14 cellular contexts compared by ENCODE assay signal in the genomic region with DNA sequence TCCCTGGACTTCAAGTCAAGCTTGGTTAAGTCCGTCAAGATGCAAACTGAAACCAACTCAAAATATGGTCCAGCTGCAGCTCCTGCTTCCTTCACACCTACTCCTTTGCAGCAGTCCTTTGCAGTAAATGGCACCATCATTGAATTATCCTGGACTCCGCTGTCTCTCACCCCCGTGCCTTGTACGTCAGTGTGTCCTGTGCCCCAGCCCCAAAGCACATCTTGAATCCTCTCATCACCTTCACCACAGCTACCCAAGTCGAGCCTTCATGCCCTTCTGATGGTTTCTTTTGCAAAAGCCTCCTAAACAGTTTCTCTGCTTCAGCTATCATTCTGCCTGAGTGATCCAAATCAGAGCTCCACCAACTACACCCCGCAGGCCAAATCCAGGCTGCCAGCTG.
DNase-seq lines count a peak whose midpoint lies in the region; ATAC-seq and TF ChIP-seq lines count a peak whose summit lies in the region.
"Had no signal": no experiment of that assay in that cellular context is flagged by ENCODE, and none has a peak within 500 bp of the region (broad histone marks: within the 10 kb centered on the region; RNA-seq: fewer than 3 reads in every experiment).

No MANE protein-coding gene starts in this region.

- peaks cover 16% of the 10 kb centered on the region for H3F3A ChIP-seq in neural progenitor cell (ENCODE audit: low read depth)

- no peaks in the 10 kb centered on the region for H3K36me3 Mint-ChIP-seq in activated CD8-positive, alpha-beta memory T cell treated with anti-CD3 and anti-CD28 coated beads, Interleukin-2, amount 10 ng/mL, durations not matched to agents 7 days and 5 days
- H3K36me3 Mint-ChIP-seq in neural progenitor cell (no peaks in the 10 kb centered on the region), glutamatergic neuron (ENCODE audit: unreplicated experiment) (no peaks in the 10 kb centered on the region)
- H3K36me3 Mint-ChIP-seq: CD4-positive, CD25-positive, alpha-beta regulatory T cell had no signal

- no peak overlapping the region for H3K4me3 Mint-ChIP-seq in activated CD8-positive, alpha-beta memory T cell treated with anti-CD3 and anti-CD28 coated beads, Interleukin-2, amount 10 ng/mL, durations not matched to agents 7 days and 5 days
- peak overlapping the region; percentile 37 for H3K4me3 Mint-ChIP-seq in neural progenitor cell
- H3K4me3 Mint-ChIP-seq in glutamatergic neuron (ENCODE audit: unreplicated experiment) = no peak overlapping the region
- H3K4me3 Mint-ChIP-seq: CD4-positive, CD25-positive, alpha-beta regulatory T cell; GM23338; H9 had no signal

- H3K36me3 ChIP-seq in neural progenitor cell (no peaks in the 10 kb centered on the region), upper lobe of right lung (no peaks in the 10 kb centered on the region)

- H3K27me3 ChIP-seq in neural progenitor cell (peaks cover 81% of the 10 kb centered on the region), upper lobe of right lung (peaks cover 8% of the 10 kb centered on the region)

- no peak overlapping the region for H2AFZ ChIP-seq in neural progenitor cell (replicated peaks)
- H2AFZ ChIP-seq: GM23338 had no signal

- peaks cover 13% of the 10 kb centered on the region for H4K20me1 ChIP-seq in neural progenitor cell (ENCODE audit: low read depth)

- H3K27ac ChIP-seq in coronary artery (no peak overlapping the region), neural progenitor cell (no peak overlapping the region), upper lobe of right lung (no peak overlapping the region)
- H3K27ac ChIP-seq: 22Rv1 had no signal

- CTCF ChIA-PET in activated CD8-positive, alpha-beta memory T cell treated with anti-CD3 and anti-CD28 coated beads, Interleukin-2, amount 10 ng/mL, durations not matched to agents 7 days and 5 days (lab: Charles Lee) = interaction anchor here (2.5 kb wide), 1 partner anchor 17 kb away, joined by 13 read pairs; no protein-coding TSS in a partner anchor

- no peak for TF ChIP-seq CTCF in coronary artery (IDR thresholded peaks at IDR 0.05)
- no peak for TF ChIP-seq CTCF in neural progenitor cell (IDR thresholded peaks at IDR 0.05)
- no peak for TF ChIP-seq CTCF in upper lobe of right lung (IDR thresholded peaks at IDR 0.05)
- TF ChIP-seq CTCF in glutamatergic neuron (IDR thresholded peaks at IDR 0.05; ENCODE audit: partially characterized antibody, unreplicated experiment) = no peak

- H3K27ac Mint-ChIP-seq in activated CD8-positive, alpha-beta memory T cell treated with anti-CD3 and anti-CD28 coated beads, Interleukin-2, amount 10 ng/mL, durations not matched to agents 7 days and 5 days = no peak overlapping the region
- H3K27ac Mint-ChIP-seq in neural progenitor cell = no peak overlapping the region
- H3K27ac Mint-ChIP-seq in glutamatergic neuron (ENCODE audit: unreplicated experiment) = no peak overlapping the region
- H3K27ac Mint-ChIP-seq: CD4-positive, CD25-positive, alpha-beta regulatory T cell; GM23338 had no signal

- peaks cover 34% of the 10 kb centered on the region for H3K27me3 Mint-ChIP-seq in activated CD8-positive, alpha-beta memory T cell treated with anti-CD3 and anti-CD28 coated beads, Interleukin-2, amount 10 ng/mL, durations not matched to agents 7 days and 5 days
- H3K27me3 Mint-ChIP-seq in neural progenitor cell (ENCODE audit: insufficient read depth, low read depth) (peaks cover 20% of the 10 kb centered on the region), glutamatergic neuron (ENCODE audit: unreplicated experiment) (no peaks in the 10 kb centered on the region)

- intact Hi-C loops in upper lobe of right lung (cut with DNase I) = no loop called here

- H3K79me2 ChIP-seq in neural progenitor cell (ENCODE audit: low read depth) = no peaks in the 10 kb centered on the region

- peaks cover 2% of the 10 kb centered on the region for H3K4me1 Mint-ChIP-seq in activated CD8-positive, alpha-beta memory T cell treated with anti-CD3 and anti-CD28 coated beads, Interleukin-2, amount 10 ng/mL, durations not matched to agents 7 days and 5 days
- H3K4me1 Mint-ChIP-seq in neural progenitor cell = peaks cover 29% of the 10 kb centered on the region
- peaks cover 12% of the 10 kb centered on the region for H3K4me1 Mint-ChIP-seq in glutamatergic neuron (ENCODE audit: low read depth, unreplicated experiment)

- no peak overlapping the region for H3K4me3 ChIP-seq in coronary artery
- no peak overlapping the region for H3K4me3 ChIP-seq in neural progenitor cell
- H3K4me3 ChIP-seq in upper lobe of right lung = no peak overlapping the region
- H3K4me3 ChIP-seq: GM12878, GM23338 had no signal

- H3K4me1 ChIP-seq in neural progenitor cell (peaks cover 14% of the 10 kb centered on the region), upper lobe of right lung (no peaks in the 10 kb centered on the region)

- H3K9me3 ChIP-seq in neural progenitor cell (ENCODE audit: low read depth) (no peaks in the 10 kb centered on the region), upper lobe of right lung (no peaks in the 10 kb centered on the region)

- ATAC-seq in activated CD8-positive, alpha-beta memory T cell treated with anti-CD3 and anti-CD28 coated beads, Interleukin-2, amount 10 ng/mL, durations not matched to agents 7 days and 5 days = no peak
- ATAC-seq in upper lobe of right lung = no peak
- ATAC-seq: GM12878, GM23338 had no signal

- no peaks in the 10 kb centered on the region for H3K9me3 Mint-ChIP-seq in activated CD8-positive, alpha-beta memory T cell treated with anti-CD3 and anti-CD28 coated beads, Interleukin-2, amount 10 ng/mL, durations not matched to agents 7 days and 5 days (ENCODE audit: low read depth)
- H3K9me3 Mint-ChIP-seq in neural progenitor cell (no peaks in the 10 kb centered on the region), glutamatergic neuron (ENCODE audit: unreplicated experiment) (no peaks in the 10 kb centered on the region)
- H3K9me3 Mint-ChIP-seq: GM23338, H9 had no signal

- no peak overlapping the region for H3K4me2 ChIP-seq in neural progenitor cell
- H3K4me2 ChIP-seq: GM23338 had no signal

- DNase-seq in activated CD8-positive, alpha-beta memory T cell treated with anti-CD3 and anti-CD28 coated beads, Interleukin-2, amount 10 ng/mL, durations not matched to agents 7 days and 5 days = peak; percentile 37
- DNase-seq in activated CD8-positive, alpha-beta memory T cell treated with anti-CD3 and anti-CD28 coated beads for 24 hours = no peak
- DNase-seq in coronary artery (ENCODE audit: low spot score) (peak; percentile 47), neural progenitor cell (ENCODE audit: low spot score) (no peak), upper lobe of right lung (no peak), glutamatergic neuron (no peak)
- DNase-seq in activated T-cell treated with anti-CD3 and anti-CD28 coated beads, Interleukin-2, amount 50 U/mL, for 48 hours = no peak
- DNase-seq: CD4-positive, CD25-positive, alpha-beta regulatory T cell; DMS53; H9; IMR-90 had no signal

- no peak overlapping the region for H3K9ac ChIP-seq in neural progenitor cell

Comparison
In these comparisons a context has a peak if more than half of its experiments do, and no peak if none do; other contexts are left out.
1. DNase-seq: peak in activated CD8-positive, alpha-beta memory T cell treated with anti-CD3 and anti-CD28 coated beads, Interleukin-2, amount 10 ng/mL, durations not matched to agents 7 days and 5 days (single experiment) and coronary artery (single experiment); none in activated CD8-positive, alpha-beta memory T cell treated with anti-CD3 and anti-CD28 coated beads for 24 hours (single experiment), neural progenitor cell (single experiment), upper lobe of right lung (single experiment), activated T-cell treated with anti-CD3 and anti-CD28 coated beads, Interleukin-2, amount 50 U/mL, for 48 hours (0 of 2) and glutamatergic neuron (single experiment).